9 cellular contexts compared by ENCODE assay signal in genomic region chr19:47719047-47719885, GRCh38. TPM values are rescaled to one million over a fixed set of nuclear protein-coding genes. Genes with fewer than 3 reads are reported as not detected.
DNase-seq lines count a peak whose midpoint lies in the region; ATAC-seq and TF ChIP-seq lines count a peak whose summit lies in the region.
"Had no signal": no experiment of that assay in that cellular context is flagged by ENCODE, and none has a peak within 500 bp of the region (broad histone marks: within the 10 kb centered on the region; RNA-seq: fewer than 3 reads in every experiment).

No MANE protein-coding gene starts in this region.

- no peaks in the 10 kb centered on the region for H3K27me3 ChIP-seq in SJSA1 (replicated peaks)
- H3K27me3 ChIP-seq in gastroesophageal sphincter, result no peaks in the 10 kb centered on the region
- no peaks in the 10 kb centered on the region for H3K27me3 ChIP-seq in ovary

- TF ChIP-seq CTCF in gastroesophageal sphincter (IDR thresholded peaks at IDR 0.05) (peak in 1 of 4 experiments; percentile 9), ovary (IDR thresholded peaks at IDR 0.05) (no peak)

- no peak overlapping the region for H3K4me3 Mint-ChIP-seq in activated CD4-positive, alpha-beta memory T cell treated with anti-CD3 and anti-CD28 coated beads for 36 hours
- H3K4me3 Mint-ChIP-seq: activated naive CD8-positive, alpha-beta T cell treated with anti-CD3 and anti-CD28 coated beads, Interleukin-2, amount 10 ng/mL, durations not matched to agents 7 days and 5 days had no signal

- intact Hi-C loops in ovary (cut with DNase I), result loop anchor here in 2 of 4 donors (5.0 to 10.0 kb wide), 2 partner anchors 58 to 66 kb away; partner anchors contain the start of gene SELENOW (in 1 of the 2)
- intact Hi-C loops in activated CD4-positive, alpha-beta memory T cell treated with anti-CD3 and anti-CD28 coated beads for 36 hours (cut with micrococcal nuclease), result no loop called here

- no peaks in the 10 kb centered on the region for H3K4me1 Mint-ChIP-seq in activated CD4-positive, alpha-beta memory T cell treated with anti-CD3 and anti-CD28 coated beads for 36 hours (ENCODE audit: low read depth)
- H3K4me1 Mint-ChIP-seq: activated naive CD8-positive, alpha-beta T cell treated with anti-CD3 and anti-CD28 coated beads, Interleukin-2, amount 10 ng/mL, durations not matched to agents 7 days and 5 days had no signal

- peaks cover 74% of the 10 kb centered on the region for H3K4me1 ChIP-seq in SJSA1 (replicated peaks)
- peaks cover 6 to 100% (median 76%) of the 10 kb centered on the region in 3 donors for H3K4me1 ChIP-seq in gastroesophageal sphincter
- H3K4me1 ChIP-seq in ovary (ENCODE audit: insufficient read depth), result peaks cover 36% of the 10 kb centered on the region

- H3K36me3 ChIP-seq in SJSA1 (peaks cover 76% of the 10 kb centered on the region), gastroesophageal sphincter (peaks cover 0 to 32% of the 10 kb centered on the region in 2 donors), ovary (no peaks in the 10 kb centered on the region)

- DNase-seq in DMS 273 (lab: John Stamatoyannopoulos, UW; ENCODE audit: unreplicated experiment) (peak; percentile 98), SJSA1 (ENCODE audit: low read depth in 1 of 2, low spot score in 2 of 2) (peak; percentile 95 to 98), ovary (peak; percentile 95 to 97 (median 96)), NCI-H2107 treated with DMSO at 0.1 percent for 48 hours (lab: John Stamatoyannopoulos, UW; ENCODE audit: unreplicated experiment) (no peak), activated T-cell treated with anti-CD3 and anti-CD28 coated beads for 4 hours (no peak)
- DNase-seq in activated CD4-positive, alpha-beta memory T cell treated with anti-CD3 and anti-CD28 coated beads for 36 hours, result no peak
- DNase-seq: activated naive CD8-positive, alpha-beta T cell treated with anti-CD3 and anti-CD28 coated beads, Interleukin-2, amount 10 ng/mL, durations not matched to agents 7 days and 5 days had no signal

- H3K27me3 Mint-ChIP-seq in activated CD4-positive, alpha-beta memory T cell treated with anti-CD3 and anti-CD28 coated beads for 36 hours, result peaks cover 22% of the 10 kb centered on the region

- 0 to 9% methylated on average over 7 to 14 of the region's 27 CpGs for WGBS in gastroesophageal sphincter (ENCODE audit: low coverage in 1 of 2), 2 donors
- 0 to 7% (median 2%) methylated on average over 26 to 27 of the region's 27 CpGs for WGBS in ovary, 3 donors

- H3K27ac Mint-ChIP-seq in activated CD4-positive, alpha-beta memory T cell treated with anti-CD3 and anti-CD28 coated beads for 36 hours, result no peak overlapping the region
- H3K27ac Mint-ChIP-seq: activated naive CD8-positive, alpha-beta T cell treated with anti-CD3 and anti-CD28 coated beads, Interleukin-2, amount 10 ng/mL, durations not matched to agents 7 days and 5 days had no signal

- H3K27ac ChIP-seq in SJSA1 (peak overlapping the region; percentile 59), gastroesophageal sphincter (peak overlapping the region; percentile 68 to 99 (median 94)), ovary (peak overlapping the region; percentile 72 to 94)

- peaks cover under 1% of the 10 kb centered on the region for H3K9me3 Mint-ChIP-seq in activated CD4-positive, alpha-beta memory T cell treated with anti-CD3 and anti-CD28 coated beads for 36 hours
- H3K9me3 Mint-ChIP-seq: activated naive CD8-positive, alpha-beta T cell treated with anti-CD3 and anti-CD28 coated beads, Interleukin-2, amount 10 ng/mL, durations not matched to agents 7 days and 5 days had no signal

- POLR2A ChIA-PET in activated CD4-positive, alpha-beta memory T cell treated with anti-CD3 and anti-CD28 coated beads for 36 hours (lab: Charles Lee), result no interaction called here

- H3K4me3 ChIP-seq in SJSA1, result no peak overlapping the region
- peak overlapping the region; percentile 11 to 47 for H3K4me3 ChIP-seq in gastroesophageal sphincter
- peak overlapping the region; percentile 26 for H3K4me3 ChIP-seq in ovary

- no peaks in the 10 kb centered on the region for H3K36me3 Mint-ChIP-seq in activated CD4-positive, alpha-beta memory T cell treated with anti-CD3 and anti-CD28 coated beads for 36 hours
- H3K36me3 Mint-ChIP-seq: activated naive CD8-positive, alpha-beta T cell treated with anti-CD3 and anti-CD28 coated beads, Interleukin-2, amount 10 ng/mL, durations not matched to agents 7 days and 5 days had no signal

- peak; percentile 88 for ATAC-seq in gastroesophageal sphincter
- no peak for ATAC-seq in HG03159 (IDR thresholded peaks at IDR 0.05; ENCODE audit: unreplicated experiment)

- H3K9me3 ChIP-seq in SJSA1 (replicated peaks) (no peaks in the 10 kb centered on the region), gastroesophageal sphincter (peaks cover 0 to 2% (median 0%) of the 10 kb centered on the region in 3 donors), ovary (no peaks in the 10 kb centered on the region)

- CTCF ChIA-PET in activated CD4-positive, alpha-beta memory T cell treated with anti-CD3 and anti-CD28 coated beads for 36 hours (lab: Charles Lee), result interaction anchor here (0.7 to 1.2 kb wide), 2 partner anchors 16 to 20 kb away, joined by 3 to 4 read pairs; no protein-coding TSS in a partner anchor

- TF ChIP-seq EP300 in gastroesophageal sphincter (IDR thresholded peaks at IDR 0.05) (no peak), ovary (IDR thresholded peaks at IDR 0.05) (no peak)

- TF ChIP-seq POLR2A in gastroesophageal sphincter (IDR thresholded peaks at IDR 0.05), result peak in 1 of 2 donors; percentile 29
- peak; percentile 11 for TF ChIP-seq POLR2A in ovary (IDR thresholded peaks at IDR 0.05)

RNA-seq across cellular contexts. Expression of gene EHD2, which starts 6.0 kb away (rescaled TPM):
- total RNA-seq in SJSA1 (2014; rRNA removed; shearing (Covaris generic)), result 25.7 and 35.9 TPM in 2 replicates
- total RNA-seq in gastroesophageal sphincter (100 to 1,000 TPM; 149 to 383 (median 159) TPM), ovary (100 to 1,000 TPM in 5 of 7 donors, 10 to 100 TPM in 2; 28.0 to 162 (median 129) TPM)
- polyA plus RNA-seq in ovary, result 10 to 100 TPM; 62.4 to 86.0 TPM
- 1 to 10 TPM in 1 of 2 experiments, under 1 TPM in 1; 0.81 to 1.6 TPM for total RNA-seq in activated CD4-positive, alpha-beta memory T cell treated with anti-CD3 and anti-CD28 coated beads for 36 hours

RNA-seq across cellular contexts. Expression of gene NOP53, which starts 26.1 kb away (rescaled TPM):
- total RNA-seq in SJSA1 (2014; rRNA removed; shearing (Covaris generic)), result 48.9 and 54.0 TPM in 2 replicates
- total RNA-seq in gastroesophageal sphincter, result 100 to 1,000 TPM; 332 to 592 (median 362) TPM
- total RNA-seq in ovary, result 100 to 1,000 TPM; 645 to 985 (median 727) TPM
- polyA plus RNA-seq in ovary, result 1,000 to 10,000 TPM in 1 of 2 donors, 100 to 1,000 TPM in 1; 591 to 1,198 TPM
- 100 to 1,000 TPM; 259 to 268 TPM for total RNA-seq in activated CD4-positive, alpha-beta memory T cell treated with anti-CD3 and anti-CD28 coated beads for 36 hours

RNA-seq across cellular contexts. Expression of gene SELENOW, which starts 59.2 kb away (rescaled TPM):
- 394 and 455 TPM in 2 replicates for total RNA-seq in SJSA1 (2014; rRNA removed; shearing (Covaris generic))
- total RNA-seq in gastroesophageal sphincter (1,000 to 10,000 TPM; 1,196 to 1,646 (median 1,370) TPM), ovary (100 to 1,000 TPM; 169 to 412 (median 211) TPM)
- polyA plus RNA-seq in ovary, result 100 to 1,000 TPM; 257 to 330 TPM
- 100 to 1,000 TPM; 162 to 174 TPM for total RNA-seq in activated CD4-positive, alpha-beta memory T cell treated with anti-CD3 and anti-CD28 coated beads for 36 hours

Comparison
In these comparisons a context has a peak if more than half of its experiments do, and no peak if none do; other contexts are left out.
1. DNase-seq: peak in DMS 273 (single experiment), SJSA1 (2 of 2) and ovary (5 of 5); none in NCI-H2107 treated with DMSO at 0.1 percent for 48 hours (single experiment), activated CD4-positive, alpha-beta memory T cell treated with anti-CD3 and anti-CD28 coated beads for 36 hours (single experiment) and activated T-cell treated with anti-CD3 and anti-CD28 coated beads for 4 hours (single experiment).
2. RNA of gene EHD2, which starts 6.0 kb away (total RNA-seq): 149 to 383 TPM in gastroesophageal sphincter, 28.0 to 162 TPM in ovary and 25.7 to 35.9 TPM in SJSA1; 0.81 to 1.6 TPM in activated CD4-positive, alpha-beta memory T cell treated with anti-CD3 and anti-CD28 coated beads for 36 hours; every median in the first group is over 10 times any median in the second.
3. Peak in every context shown above with its lines, with median percentiles within 50 percentile points of each other: H3K27ac ChIP-seq.